In genomic region chr13:104320446-104320845, GRCh38 we compare ENCODE assay signal across 32 cellular contexts.
"Had no signal": no experiment of that assay in that cellular context is flagged by ENCODE, and none has a peak within 500 bp of the region (broad histone marks: within the 10 kb centered on the region; RNA-seq: fewer than 3 reads in every experiment).

No MANE protein-coding gene starts in this region.

- H3K4me1 Mint-ChIP-seq: activated CD4-positive, alpha-beta memory T cell treated with anti-CD3 and anti-CD28 coated beads, Interleukin-2, amount 10 ng/mL, durations not matched to agents 7 days and 5 days; activated CD4-positive, alpha-beta T cell treated with anti-CD3 and anti-CD28 coated beads, Interleukin-2, amount 10 ng/mL, durations not matched to agents 7 days and 5 days; activated naive CD4-positive, alpha-beta T cell treated with anti-CD3 and anti-CD28 coated beads, Interleukin-2, amount 10 ng/mL, durations not matched to agents 7 days and 5 days; activated naive CD8-positive, alpha-beta T cell treated with anti-CD3 and anti-CD28 coated beads, Interleukin-2, amount 10 ng/mL, durations not matched to agents 7 days and 5 days; endodermal cell; WTC11 had no signal

- H3K27me3 Mint-ChIP-seq: activated CD4-positive, alpha-beta memory T cell treated with anti-CD3 and anti-CD28 coated beads, Interleukin-2, amount 10 ng/mL, durations not matched to agents 7 days and 5 days; activated CD4-positive, alpha-beta T cell treated with anti-CD3 and anti-CD28 coated beads, Interleukin-2, amount 10 ng/mL, durations not matched to agents 7 days and 5 days; activated naive CD4-positive, alpha-beta T cell treated with anti-CD3 and anti-CD28 coated beads, Interleukin-2, amount 10 ng/mL, durations not matched to agents 7 days and 5 days; activated naive CD8-positive, alpha-beta T cell treated with anti-CD3 and anti-CD28 coated beads, Interleukin-2, amount 10 ng/mL, durations not matched to agents 7 days and 5 days; activated T-cell treated with anti-CD3 and anti-CD28 coated beads, Interleukin-2, amount 50 U/mL, for 24 hours had no signal

- DNase-seq: activated CD4-positive, alpha-beta memory T cell treated with anti-CD3 and anti-CD28 coated beads, Interleukin-2, amount 10 ng/mL, durations not matched to agents 7 days and 5 days; activated CD4-positive, alpha-beta T cell treated with anti-CD3 and anti-CD28 coated beads for 1 hour; activated CD4-positive, alpha-beta T cell treated with anti-CD3 and anti-CD28 coated beads for 4 hours; activated CD4-positive, alpha-beta T cell treated with anti-CD3 and anti-CD28 coated beads, Interleukin-2, amount 10 ng/mL, durations not matched to agents 7 days and 5 days; activated CD4-positive, alpha-beta T cell treated with anti-CD3 and anti-CD28 coated beads, Interleukin-2, amount 50 U/mL, for 4 hours; activated CD8-positive, alpha-beta memory T cell treated with anti-CD3 and anti-CD28 coated beads, Interleukin-2, amount 50 U/mL, for 48 hours; activated gamma-delta T cell; activated naive CD4-positive, alpha-beta T cell; activated naive CD4-positive, alpha-beta T cell treated with anti-CD3 and anti-CD28 coated beads, Interleukin-2, amount 10 ng/mL, durations not matched to agents 7 days and 5 days; activated naive CD8-positive, alpha-beta T cell treated with anti-CD3 and anti-CD28 coated beads, Interleukin-2, amount 10 ng/mL, durations not matched to agents 7 days and 5 days; activated T-cell treated with anti-CD3 and anti-CD28 coated beads for 4 hours; activated T-cell treated with anti-CD3 and anti-CD28 coated beads, Interleukin-2, amount 50 U/mL, for 24 hours; activated T-cell treated with anti-CD3 and anti-CD28 coated beads, Interleukin-2, amount 50 U/mL, for 72 hours; amniotic stem cell; anterior cingulate cortex; body of pancreas; central memory CD4-positive, alpha-beta T cell; cerebellar nuclear complex; colonic mucosa; effector memory CD4-positive, alpha-beta T cell; endodermal cell; foreskin keratinocyte; gastrocnemius medialis; glutamatergic neuron; heart left ventricle; T-helper 2 cell had no signal

- H3K36me3 ChIP-seq: breast epithelium, cardiac muscle cell, colonic mucosa, gastrocnemius medialis, heart left ventricle had no signal

- H3K27me3 ChIP-seq: body of pancreas, breast epithelium, cardiac muscle cell, colonic mucosa, foreskin keratinocyte, gastrocnemius medialis, heart left ventricle had no signal

- H3K36me3 Mint-ChIP-seq: activated naive CD4-positive, alpha-beta T cell treated with anti-CD3 and anti-CD28 coated beads, Interleukin-2, amount 10 ng/mL, durations not matched to agents 7 days and 5 days; activated naive CD4-positive, alpha-beta T cell treated with anti-CD3 and anti-CD28 coated beads, Interleukin-2, amount 50 U/mL, for 72 hours; activated naive CD8-positive, alpha-beta T cell treated with anti-CD3 and anti-CD28 coated beads, Interleukin-2, amount 10 ng/mL, durations not matched to agents 7 days and 5 days; WTC11 had no signal

- H3K4me3 ChIP-seq: body of pancreas, breast epithelium, cardiac muscle cell, colonic mucosa, gastrocnemius medialis, heart left ventricle had no signal

- H3K9me3 Mint-ChIP-seq: activated CD4-positive, alpha-beta T cell treated with anti-CD3 and anti-CD28 coated beads, Interleukin-2, amount 10 ng/mL, durations not matched to agents 7 days and 5 days; activated naive CD8-positive, alpha-beta T cell treated with anti-CD3 and anti-CD28 coated beads, Interleukin-2, amount 10 ng/mL, durations not matched to agents 7 days and 5 days had no signal

- H3K9me3 ChIP-seq: body of pancreas, breast epithelium, colonic mucosa, gastrocnemius medialis, heart left ventricle had no signal

- H3K27ac Mint-ChIP-seq: activated CD4-positive, alpha-beta memory T cell treated with anti-CD3 and anti-CD28 coated beads, Interleukin-2, amount 10 ng/mL, durations not matched to agents 7 days and 5 days; activated CD4-positive, alpha-beta T cell treated with anti-CD3 and anti-CD28 coated beads, Interleukin-2, amount 10 ng/mL, durations not matched to agents 7 days and 5 days; activated naive CD4-positive, alpha-beta T cell treated with anti-CD3 and anti-CD28 coated beads, Interleukin-2, amount 10 ng/mL, durations not matched to agents 7 days and 5 days; activated naive CD4-positive, alpha-beta T cell treated with anti-CD3 and anti-CD28 coated beads, Interleukin-2, amount 50 U/mL, for 72 hours; activated naive CD8-positive, alpha-beta T cell treated with anti-CD3 and anti-CD28 coated beads, Interleukin-2, amount 10 ng/mL, durations not matched to agents 7 days and 5 days; activated T-cell treated with anti-CD3 and anti-CD28 coated beads, Interleukin-2, amount 50 U/mL, for 24 hours; activated T-cell treated with anti-CD3 and anti-CD28 coated beads, Interleukin-2, amount 50 U/mL, for 72 hours; endodermal cell; WTC11 had no signal

- ATAC-seq: activated naive CD4-positive, alpha-beta T cell treated with anti-CD3 and anti-CD28 coated beads, Interleukin-2, amount 50 U/mL, for 72 hours; activated T-cell treated with anti-CD3 and anti-CD28 coated beads, Interleukin-2, amount 50 U/mL, for 72 hours; body of pancreas; esophagus mucosa; foreskin keratinocyte; gastrocnemius medialis; heart left ventricle; WTC11 had no signal

- H3K4me1 ChIP-seq: body of pancreas, breast epithelium, colonic mucosa, gastrocnemius medialis, heart left ventricle had no signal

- H3K27ac ChIP-seq: body of pancreas, breast epithelium, cardiac muscle cell, colonic mucosa, foreskin keratinocyte, gastrocnemius medialis, heart left ventricle, VCaP had no signal

- H3K4me3 Mint-ChIP-seq: activated CD4-positive, alpha-beta memory T cell treated with anti-CD3 and anti-CD28 coated beads, Interleukin-2, amount 10 ng/mL, durations not matched to agents 7 days and 5 days; activated CD4-positive, alpha-beta T cell treated with anti-CD3 and anti-CD28 coated beads, Interleukin-2, amount 10 ng/mL, durations not matched to agents 7 days and 5 days; activated naive CD4-positive, alpha-beta T cell treated with anti-CD3 and anti-CD28 coated beads, Interleukin-2, amount 10 ng/mL, durations not matched to agents 7 days and 5 days; activated naive CD8-positive, alpha-beta T cell treated with anti-CD3 and anti-CD28 coated beads, Interleukin-2, amount 10 ng/mL, durations not matched to agents 7 days and 5 days; activated T-cell treated with anti-CD3 and anti-CD28 coated beads, Interleukin-2, amount 50 U/mL, for 24 hours; activated T-cell treated with anti-CD3 and anti-CD28 coated beads, Interleukin-2, amount 50 U/mL, for 72 hours; endodermal cell; WTC11 had no signal
